Comparison of ENCODE assay signal across 8 cellular contexts in the genomic region with DNA sequence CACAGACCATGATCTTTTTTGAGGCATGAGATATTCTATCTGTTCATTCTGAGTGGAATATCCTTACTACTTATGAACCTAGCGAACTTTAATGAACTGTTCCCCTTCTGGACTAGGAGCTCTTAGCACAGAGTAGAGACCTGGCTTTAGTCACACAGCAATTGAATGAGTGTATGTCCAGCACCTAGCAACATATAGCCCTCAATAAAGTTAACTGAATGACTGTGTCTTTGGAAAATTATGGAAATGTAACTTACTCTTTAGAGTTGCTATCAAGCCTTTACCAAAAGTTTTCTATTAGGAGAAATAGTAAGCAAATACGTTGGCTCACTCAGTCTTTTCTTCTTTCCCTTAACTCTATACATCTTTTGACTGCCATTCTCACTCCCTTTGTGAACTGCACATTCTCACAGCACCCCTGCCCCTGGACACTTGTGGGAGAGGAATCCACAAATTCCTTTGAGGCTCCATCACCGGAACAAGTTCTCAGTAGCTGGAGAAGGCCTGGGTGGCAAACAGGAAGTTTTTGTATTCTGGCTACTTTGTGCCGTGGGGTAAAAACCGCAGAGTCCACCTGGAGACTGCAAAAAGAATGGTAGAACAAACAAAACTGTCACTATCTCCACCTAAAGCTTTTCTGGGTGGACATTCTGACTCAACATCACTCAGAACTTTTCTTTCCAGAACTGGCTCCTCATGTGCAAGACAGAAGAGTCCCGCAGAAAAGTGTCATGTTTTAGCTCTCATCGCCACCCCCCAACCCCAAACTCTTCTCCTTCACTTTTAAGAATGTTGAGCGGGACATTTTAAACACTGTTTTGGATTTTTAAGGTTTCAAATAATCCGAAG. TPM values are rescaled to one million over a fixed set of nuclear protein-coding genes. Genes with fewer than 3 reads are reported as not detected.
DNase-seq lines count a peak whose midpoint lies in the region; ATAC-seq and TF ChIP-seq lines count a peak whose summit lies in the region.

No MANE protein-coding gene starts in this region.

- peak overlapping the region; percentile 56 to 87 (median 74) for H3K4me3 ChIP-seq in dorsolateral prefrontal cortex

- intact Hi-C loops in dorsolateral prefrontal cortex (cut with DNase I) = loop anchor here in 1 of 2 donors (5.0 to 10.0 kb wide), 3 partner anchors 315 to 852 kb away; no protein-coding TSS in a partner anchor

- peak overlapping the region; percentile 79 to 96 (median 86) for H3K4me3 Mint-ChIP-seq in naive B cell

- no peaks in the 10 kb centered on the region for H3K27me3 ChIP-seq in dorsolateral prefrontal cortex

- H3K27ac Mint-ChIP-seq in naive B cell = peak overlapping the region; percentile 7 to 93 (median 42)

- H3K9me3 Mint-ChIP-seq in naive B cell = peaks cover 0 to 1% (median 0%) of the 10 kb centered on the region in 7 donors

- H3K27me3 Mint-ChIP-seq in naive B cell = no peaks in the 10 kb centered on the region

- H3K27ac ChIP-seq in dorsolateral prefrontal cortex = peak overlapping the region; percentile 84 to 99 (median 96)

- TF ChIP-seq CTCF in dorsolateral prefrontal cortex (IDR thresholded peaks at IDR 0.05 in 54 of 56, conservative IDR thresholded peaks at IDR 0.05 in 2 of 56; ENCODE audit: low read depth in 1 of 56, partially characterized antibody in 56 of 56) = no peak
- no peak for TF ChIP-seq CTCF in GM13976 (IDR thresholded peaks at IDR 0.05; ENCODE audit: borderline replicate concordance, control extremely low read depth, extremely low read depth, insufficient read depth, missing control alignments)

- peaks cover 22 to 29% (median 25%) of the 10 kb centered on the region in 3 donors for H3K4me1 Mint-ChIP-seq in naive B cell

- ATAC-seq in naive B cell (ENCODE audit: low read depth in 2 of 2) = no peak
- no peak for ATAC-seq in GM18498 (IDR thresholded peaks at IDR 0.05; ENCODE audit: unreplicated experiment)

- no peaks in the 10 kb centered on the region for H3K36me3 Mint-ChIP-seq in naive B cell

- in situ Hi-C loops in GM13976 (cut with MboI; ENCODE audit: low sequenced_read_pairs, unreplicated experiment) = no loop called here

- DNase-seq in GM03348 (ENCODE audit: low spot score) = peak; percentile 72
- DNase-seq in RKO (ENCODE audit: low spot score) = peak; percentile 21
- peak in 2 of 10 donors; percentile 4 to 9 for DNase-seq in dorsolateral prefrontal cortex
- DNase-seq in naive B cell = no peak
- no peak for DNase-seq in GM13976 (ENCODE audit: low spot score)
- DNase-seq in NCI-H526 treated with DMSO at 0.1 percent for 48 hours (lab: John Stamatoyannopoulos, UW) = no peak
- no peak for DNase-seq in SKM-1 (lab: John Stamatoyannopoulos, UW; ENCODE audit: unreplicated experiment)

RNA-seq across cellular contexts. Expression of a gene that starts 1.1 kb away (rescaled TPM):
- 100 to 1,000 TPM in 26 of 120 experiments, 10 to 100 TPM in 94; 57.4 to 131 (median 85.6) TPM for total RNA-seq in dorsolateral prefrontal cortex
- 10 to 100 TPM; 40.9 to 82.5 (median 55.0) TPM for polyA plus RNA-seq in naive B cell (ENCODE audit: low read depth in 6 of 6)

Comparison
In these comparisons a context has a peak if more than half of its experiments do, and no peak if none do; other contexts are left out.
1. DNase-seq: peak in GM03348 (single experiment) and RKO (single experiment); none in naive B cell (single experiment), GM13976 (single experiment), NCI-H526 treated with DMSO at 0.1 percent for 48 hours (single experiment) and SKM-1 (single experiment).